ENCODE assay signal across 24 cellular contexts in the genomic region with DNA sequence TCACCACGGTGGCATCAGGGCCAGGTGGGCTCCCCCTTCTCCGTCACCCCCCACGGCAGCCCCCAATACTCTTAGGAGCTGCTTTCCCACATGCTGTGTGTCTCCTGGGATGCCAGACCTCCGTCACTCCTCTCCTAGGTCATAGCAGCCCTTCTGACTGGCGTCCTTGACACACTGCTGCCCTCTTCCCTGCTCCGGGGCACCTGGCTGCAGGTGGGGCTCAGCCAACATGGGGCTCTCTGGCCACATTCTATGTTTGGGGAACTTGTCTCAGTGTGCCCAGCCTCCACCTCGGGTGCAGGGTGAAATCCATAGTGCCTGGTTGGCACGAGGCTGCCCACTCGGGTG.
DNase-seq lines count a peak whose midpoint lies in the region; ATAC-seq and TF ChIP-seq lines count a peak whose summit lies in the region.
"Had no signal": no experiment of that assay in that cellular context is flagged by ENCODE, and none has a peak within 500 bp of the region (broad histone marks: within the 10 kb centered on the region; RNA-seq: fewer than 3 reads in every experiment).

No MANE protein-coding gene starts in this region.

- no peak overlapping the region for H3K4me3 ChIP-seq in NT2/D1 (ENCODE audit: insufficient read length, low read depth)
- H3K4me3 ChIP-seq: A549, adrenal gland, left ventricle myocardium inferior, skin epidermis, stomach, tibial artery had no signal

- no peak overlapping the region for H3K27ac Mint-ChIP-seq in nephron
- H3K27ac Mint-ChIP-seq: activated naive CD4-positive, alpha-beta T cell treated with anti-CD3 and anti-CD28 coated beads for 36 hours; activated T-cell treated with anti-CD3 and anti-CD28 coated beads, Interleukin-2, amount 50 U/mL, for 72 hours had no signal

- peaks cover 34% of the 10 kb centered on the region for H3K27me3 Mint-ChIP-seq in nephron (ENCODE audit: low read depth)
- H3K27me3 Mint-ChIP-seq: brain; CD8-positive, alpha-beta memory T cell had no signal

- H3K9me3 Mint-ChIP-seq in nephron, result no peaks in the 10 kb centered on the region
- H3K9me3 Mint-ChIP-seq: activated naive CD4-positive, alpha-beta T cell treated with anti-CD3 and anti-CD28 coated beads for 36 hours; activated T-cell treated with anti-CD3 and anti-CD28 coated beads, Interleukin-2, amount 50 U/mL, for 72 hours; brain; CD8-positive, alpha-beta memory T cell; H9 had no signal

- peaks cover 12% of the 10 kb centered on the region for H3K4me1 Mint-ChIP-seq in nephron

- peak overlapping the region in 2 of 3 experiments; percentile 60 to 67 for H3K4me3 Mint-ChIP-seq in nephron
- H3K4me3 Mint-ChIP-seq: activated naive CD4-positive, alpha-beta T cell treated with anti-CD3 and anti-CD28 coated beads for 36 hours; activated T-cell treated with anti-CD3 and anti-CD28 coated beads, Interleukin-2, amount 50 U/mL, for 72 hours had no signal

- no peaks in the 10 kb centered on the region for H3K36me3 Mint-ChIP-seq in nephron (ENCODE audit: low read depth)

- H3K36me3 ChIP-seq in NT2/D1 (ENCODE audit: insufficient read depth, insufficient read length, low read length), result no peaks in the 10 kb centered on the region
- H3K36me3 ChIP-seq: adrenal gland had no signal

- H3K9ac ChIP-seq in NT2/D1 (ENCODE audit: insufficient read length, low read depth), result peak overlapping the region; percentile 27

- no peaks in the 10 kb centered on the region for H3K9me3 ChIP-seq in NT2/D1 (ENCODE audit: insufficient read depth, low read length)
- H3K9me3 ChIP-seq: A549, adrenal gland, left ventricle myocardium inferior, stomach, tibial artery had no signal

- DNase-seq in 8988T (peak; percentile 2), NT2/D1 (ENCODE audit: low read depth, low spot score) (no peak), AG20443 (ENCODE audit: low spot score) (no peak)
- DNase-seq: activated naive CD4-positive, alpha-beta T cell treated with anti-CD3 and anti-CD28 coated beads for 36 hours; activated T-cell treated with anti-CD3 and anti-CD28 coated beads, Interleukin-2, amount 50 U/mL, for 72 hours; DMS 273 treated with DMSO at 0.1 percent for 48 hours; hypothalamus; left ventricle myocardium inferior; NCI-H1436; NCI-H2081 treated with DMSO at 0.1 percent for 48 hours; NCI-H345; stomach; SW 1271; T-helper 9 cell had no signal

- no peak for TF ChIP-seq CTCF in nephron (IDR thresholded peaks at IDR 0.05; ENCODE audit: unreplicated experiment in 3 of 3)

- ATAC-seq in HG02938 (IDR thresholded peaks at IDR 0.05; ENCODE audit: unreplicated experiment) (no peak), GM19395 (IDR thresholded peaks at IDR 0.05; ENCODE audit: unreplicated experiment) (no peak)
- ATAC-seq: A549; activated T-cell treated with anti-CD3 and anti-CD28 coated beads, Interleukin-2, amount 50 U/mL, for 72 hours had no signal

- H3K4me1 ChIP-seq in NT2/D1 (ENCODE audit: insufficient read depth, insufficient read length), result peaks cover 26% of the 10 kb centered on the region
- H3K4me1 ChIP-seq: A549 had no signal

- no peaks in the 10 kb centered on the region for H3K27me3 ChIP-seq in NT2/D1 (ENCODE audit: insufficient read depth, insufficient read length)
- H3K27me3 ChIP-seq: adrenal gland, stomach, tibial artery had no signal
